ENCODE assay signal across 12 cellular contexts in the genomic region with DNA sequence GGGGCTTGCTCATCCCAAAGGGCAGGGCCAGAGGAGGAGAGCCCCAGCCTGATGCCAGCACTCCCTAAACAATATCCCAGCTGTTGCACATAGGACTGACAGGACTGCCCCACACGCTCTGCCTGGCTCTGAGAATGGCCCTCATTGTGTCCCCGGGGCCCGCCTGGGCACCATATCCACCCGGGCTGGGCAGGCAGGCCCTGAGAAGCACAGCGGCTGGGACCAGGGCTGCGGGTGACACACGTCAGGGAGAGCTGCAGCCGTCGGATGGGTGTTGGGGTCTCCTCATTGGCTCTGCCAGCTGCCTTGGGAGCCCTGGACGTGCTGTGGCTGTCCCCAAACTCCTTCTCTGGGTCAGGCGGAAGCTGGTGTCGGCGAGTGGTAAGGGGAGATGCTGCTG. TPM values are rescaled to one million over a fixed set of nuclear protein-coding genes. Genes with fewer than 3 reads are reported as not detected.
DNase-seq lines count a peak whose midpoint lies in the region; ATAC-seq, FAIRE-seq and TF ChIP-seq lines count a peak whose summit lies in the region.
"Had no signal": no experiment of that assay in that cellular context is flagged by ENCODE, and none has a peak within 500 bp of the region (broad histone marks: within the 10 kb centered on the region; RNA-seq: fewer than 3 reads in every experiment).

No MANE protein-coding gene starts in this region.

- H3K4me2 ChIP-seq in PC-9 (peak overlapping the region; percentile 76; the same call in 1 of the 2 replicates), endothelial cell of umbilical vein (ENCODE audit: insufficient read depth, low read length) (peak overlapping the region; percentile 76)

- H3K79me2 ChIP-seq in PC-9 (ENCODE audit: low read depth) = peaks cover 80% of the 10 kb centered on the region
- H3K79me2 ChIP-seq in endothelial cell of umbilical vein (ENCODE audit: control insufficient read depth, insufficient read depth, low read length) = peaks cover 91% of the 10 kb centered on the region

- H4K20me1 ChIP-seq in PC-9 (ENCODE audit: insufficient read depth) (peaks cover 29% of the 10 kb centered on the region), endothelial cell of umbilical vein (replicated peaks; ENCODE audit: control insufficient read depth, extremely low read depth, insufficient read depth, low read length) (no peaks in the 10 kb centered on the region)

- H3K4me3 ChIP-seq in PC-9 = no peak overlapping the region
- H3K4me3 ChIP-seq in endothelial cell of umbilical vein (replicated peaks in 1 of 3; ENCODE audit: insufficient read depth in 1 of 3, low read depth in 1 of 3, low read length in 3 of 3) = no peak overlapping the region
- no peak overlapping the region for H3K4me3 ChIP-seq in mucosa of rectum (ENCODE audit: low read length in 2 of 2)
- H3K4me3 ChIP-seq: MG63 had no signal

- dilution Hi-C loops in endothelial cell of umbilical vein (cut with MboI; ENCODE audit: extremely low pct_ligation_motif_present, low sequenced_read_pairs) = no loop called here

- POLR2A ChIA-PET in PC-9 (lab: Charles Lee; ENCODE audit: unreplicated experiment) (no interaction called here), endothelial cell of umbilical vein (lab: Charles Lee) (no interaction called here)

- TF ChIP-seq CTCF in PC-9 (conservative IDR thresholded peaks at IDR 0.05) = no peak
- no peak for TF ChIP-seq CTCF in endothelial cell of umbilical vein (IDR thresholded peaks at IDR 0.05; ENCODE audit: extremely low read depth in 1 of 2, insufficient read depth in 1 of 2, low read depth in 1 of 2, low read length in 2 of 2)

- H3K27ac ChIP-seq in PC-9 (peak overlapping the region; percentile 83; the same call in 1 of the 2 replicates), endothelial cell of umbilical vein (ENCODE audit: insufficient read depth, low read depth, low read length) (peak overlapping the region; percentile 92), mucosa of rectum (ENCODE audit: low read depth in 2 of 2, low read length in 2 of 2) (peak overlapping the region; percentile 35 to 95)

- FAIRE-seq in endothelial cell of umbilical vein (lab: Jason Lieb, UNC) = peak; percentile 43
- FAIRE-seq: D721Med, islet of Langerhans had no signal

- no peaks in the 10 kb centered on the region for H3K9me1 ChIP-seq in endothelial cell of umbilical vein (replicated peaks; ENCODE audit: control insufficient read depth, extremely low read depth, insufficient read depth, low read length)

- DNase-seq in PC-9 (no peak), endothelial cell of umbilical vein (ENCODE audit: low read depth, low spot score) (no peak), superior temporal gyrus (ENCODE audit: extremely low spot score) (peak; percentile 89), activated gamma-delta T cell (lab: John Stamatoyannopoulos, UW) (no peak), Kasumi-1 (lab: John Stamatoyannopoulos, UW) (no peak)
- DNase-seq in stimulated activated naive CD4-positive, alpha-beta T cell (lab: John Stamatoyannopoulos, UW) = no peak
- DNase-seq: MG63; NK-92 treated with Interleukin-12 subunit alpha and Interleukin-12 subunit beta, amount 100 ng/mL, for 24 hours had no signal

- CTCF ChIA-PET in PC-9 (lab: Charles Lee) (no interaction called here), endothelial cell of umbilical vein (lab: Charles Lee) (interaction anchor here (0.7 to 4.0 kb wide), 7 partner anchors 13 to 142 kb away, joined by 3 to 17 read pairs (median 3); no protein-coding TSS in a partner anchor)

- H3K9me3 ChIP-seq in PC-9 (ENCODE audit: insufficient read depth, low read depth) (no peaks in the 10 kb centered on the region), endothelial cell of umbilical vein (replicated peaks; ENCODE audit: control insufficient read depth, insufficient read depth, low read length) (no peaks in the 10 kb centered on the region), mucosa of rectum (ENCODE audit: control insufficient read depth in 2 of 2, low read length in 2 of 2) (no peaks in the 10 kb centered on the region)
- H3K9me3 ChIP-seq: MG63 had no signal

- BruUV-seq in PC-9 (replicated peaks; lab: Mats Ljungman, UMichigan) = no TSS peak
- no TSS peak for BruUV-seq in endothelial cell of umbilical vein (replicated peaks; lab: Mats Ljungman, UMichigan)

- H3K9ac ChIP-seq in endothelial cell of umbilical vein (replicated peaks; ENCODE audit: extremely low read depth, insufficient read depth, low read length) (peak overlapping the region; percentile 87), mucosa of rectum (ENCODE audit: low read depth in 1 of 2, low read length in 2 of 2) (no peak overlapping the region)

- H3K27me3 ChIP-seq in PC-9 (ENCODE audit: insufficient read depth, low read depth) (no peaks in the 10 kb centered on the region), endothelial cell of umbilical vein (ENCODE audit: control insufficient read depth in 2 of 2, insufficient read depth in 2 of 2, low read length in 2 of 2) (no peaks in the 10 kb centered on the region), mucosa of rectum (ENCODE audit: control insufficient read depth in 2 of 2, insufficient read depth in 2 of 2, low read length in 2 of 2) (peaks cover 0 to 1% of the 10 kb centered on the region in 2 donors)
- H3K27me3 ChIP-seq: MG63 had no signal

- peaks cover 32% of the 10 kb centered on the region for H3F3A ChIP-seq in PC-9 (ENCODE audit: insufficient read depth, low read depth)

- peaks cover 71% of the 10 kb centered on the region for H3K4me1 ChIP-seq in PC-9 (replicated peaks; ENCODE audit: insufficient read depth)
- peaks cover 69% of the 10 kb centered on the region for H3K4me1 ChIP-seq in endothelial cell of umbilical vein (ENCODE audit: control insufficient read depth, extremely low read depth, insufficient read depth, low read length)
- peaks cover 54 to 67% of the 10 kb centered on the region in 2 donors for H3K4me1 ChIP-seq in mucosa of rectum (ENCODE audit: control insufficient read depth in 2 of 2, insufficient read depth in 2 of 2, low read length in 2 of 2)

- intact Hi-C loops in PC-9 (cut with micrococcal nuclease; ENCODE audit: unreplicated experiment) (no loop called here), endothelial cell of umbilical vein (cut with micrococcal nuclease) (no loop called here)

- no peak for TF ChIP-seq POLR2A in endothelial cell of umbilical vein (IDR thresholded peaks at IDR 0.05; ENCODE audit: low read depth, low read length)

- H3K36me3 ChIP-seq in PC-9 (ENCODE audit: low read depth) (no peaks in the 10 kb centered on the region; the same call in 1 of the 2 replicates), endothelial cell of umbilical vein (ENCODE audit: control insufficient read depth in 2 of 2, extremely low read depth in 1 of 2, insufficient read depth in 2 of 2, low read length in 2 of 2) (peaks cover 0 to 12% of the 10 kb centered on the region in 2 experiments), mucosa of rectum (ENCODE audit: control insufficient read depth in 2 of 2, insufficient read depth in 2 of 2, low read length in 2 of 2) (peaks cover 0 to 5% of the 10 kb centered on the region in 2 donors)

- ATAC-seq in HG03457 (IDR thresholded peaks at IDR 0.05; ENCODE audit: unreplicated experiment) = no peak

- no peak overlapping the region for H2AFZ ChIP-seq in PC-9
- H2AFZ ChIP-seq in endothelial cell of umbilical vein (ENCODE audit: low read depth, low read length) = no peak overlapping the region

- no peaks in the 10 kb centered on the region for H3K9me2 ChIP-seq in PC-9 (ENCODE audit: insufficient read depth)

TF ChIP-seq in endothelial cell of umbilical vein, 7 proteins besides CTCF, POLR2A, EP300 and RAD21 (continues in another document):
- TF ChIP-seq MYC (IDR thresholded peaks at IDR 0.05; ENCODE audit: low read depth, low read length) = no peak
- TF ChIP-seq, protein P1, sequence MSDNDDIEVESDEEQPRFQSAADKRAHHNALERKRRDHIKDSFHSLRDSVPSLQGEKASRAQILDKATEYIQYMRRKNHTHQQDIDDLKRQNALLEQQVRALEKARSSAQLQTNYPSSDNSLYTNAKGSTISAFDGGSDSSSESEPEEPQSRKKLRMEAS (IDR thresholded peaks at IDR 0.05; ENCODE audit: insufficient read depth, insufficient read length) = no peak
- no peak for TF ChIP-seq FOS (IDR thresholded peaks at IDR 0.05; ENCODE audit: borderline replicate concordance, insufficient read depth, low read length)
- TF ChIP-seq EZH2 (IDR thresholded peaks at IDR 0.05; ENCODE audit: borderline replicate concordance, low read depth, low read length, severe bottlenecking) = no peak
- no peak for TF ChIP-seq GATA2 (IDR thresholded peaks at IDR 0.05; ENCODE audit: insufficient read depth, insufficient read length, low read depth, low read length)

RNA-seq across cellular contexts. Expression of gene BCAR1, which starts 4.2 kb away (rescaled TPM):
- total RNA-seq in PC-9 (2021) (53.9 and 62.5 TPM in 2 replicates), endothelial cell of umbilical vein (237 and 267 TPM in 2 replicates)
- polyA plus RNA-seq in endothelial cell of umbilical vein = 171 and 198 TPM in 2 replicates
- 110 and 135 TPM in 2 replicates for polyA plus RNA-seq in endothelial cell of umbilical vein (2011; cell fraction: cytosol; rRNA removed)
- 257 and 307 TPM in 2 replicates for polyA plus RNA-seq in endothelial cell of umbilical vein (2011; cell fraction: nucleus; rRNA removed)
- polyA plus RNA-seq in endothelial cell of umbilical vein (2012) = 194 and 202 TPM in 2 replicates
- 91.9 and 139 TPM in 2 replicates for polyA minus RNA-seq in endothelial cell of umbilical vein
- 24.9 TPM for polyA minus RNA-seq in endothelial cell of umbilical vein (2011; cell fraction: cytosol; rRNA and poly(A)+ RNA removed)
- 131 and 267 TPM in 2 replicates for polyA minus RNA-seq in endothelial cell of umbilical vein (2011; cell fraction: nucleus; rRNA and poly(A)+ RNA removed)

RNA-seq across cellular contexts. Expression of gene CTRB1, which starts 28.5 kb away (rescaled TPM):
- total RNA-seq in PC-9 (2021) (not detected in 2 replicates), endothelial cell of umbilical vein (not detected in 2 replicates)
- polyA plus RNA-seq in endothelial cell of umbilical vein = not detected in 2 replicates
- not detected in 2 replicates for polyA plus RNA-seq in endothelial cell of umbilical vein (2011; cell fraction: cytosol; rRNA removed)
- polyA plus RNA-seq in endothelial cell of umbilical vein (2011; cell fraction: nucleus; rRNA removed) = not detected in 2 replicates
- 0.41 TPM in 1 of 2 replicates, not detected in the other for polyA plus RNA-seq in endothelial cell of umbilical vein (2012)
- not detected in 2 replicates for polyA minus RNA-seq in endothelial cell of umbilical vein
- polyA minus RNA-seq in endothelial cell of umbilical vein (2011; cell fraction: cytosol; rRNA and poly(A)+ RNA removed) = not detected
- polyA minus RNA-seq in endothelial cell of umbilical vein (2011; cell fraction: nucleus; rRNA and poly(A)+ RNA removed) = not detected in 2 replicates

RNA-seq across cellular contexts. Expression of gene CTRB2, which starts 40.3 kb away (rescaled TPM):
- total RNA-seq in PC-9 (2021) = not detected in 2 replicates
- total RNA-seq in endothelial cell of umbilical vein = not detected in 2 replicates
- polyA plus RNA-seq in endothelial cell of umbilical vein = not detected in 2 replicates
- not detected in 2 replicates for polyA plus RNA-seq in endothelial cell of umbilical vein (2011; cell fraction: cytosol; rRNA removed)
- not detected in 2 replicates for polyA plus RNA-seq in endothelial cell of umbilical vein (2011; cell fraction: nucleus; rRNA removed)
- 0.15 and 0.16 TPM in 2 replicates for polyA plus RNA-seq in endothelial cell of umbilical vein (2012)
- polyA minus RNA-seq in endothelial cell of umbilical vein = not detected in 2 replicates
- not detected for polyA minus RNA-seq in endothelial cell of umbilical vein (2011; cell fraction: cytosol; rRNA and poly(A)+ RNA removed)
- polyA minus RNA-seq in endothelial cell of umbilical vein (2011; cell fraction: nucleus; rRNA and poly(A)+ RNA removed) = not detected in 2 replicates
